14 cellular contexts compared by ENCODE assay signal in the genomic region with DNA sequence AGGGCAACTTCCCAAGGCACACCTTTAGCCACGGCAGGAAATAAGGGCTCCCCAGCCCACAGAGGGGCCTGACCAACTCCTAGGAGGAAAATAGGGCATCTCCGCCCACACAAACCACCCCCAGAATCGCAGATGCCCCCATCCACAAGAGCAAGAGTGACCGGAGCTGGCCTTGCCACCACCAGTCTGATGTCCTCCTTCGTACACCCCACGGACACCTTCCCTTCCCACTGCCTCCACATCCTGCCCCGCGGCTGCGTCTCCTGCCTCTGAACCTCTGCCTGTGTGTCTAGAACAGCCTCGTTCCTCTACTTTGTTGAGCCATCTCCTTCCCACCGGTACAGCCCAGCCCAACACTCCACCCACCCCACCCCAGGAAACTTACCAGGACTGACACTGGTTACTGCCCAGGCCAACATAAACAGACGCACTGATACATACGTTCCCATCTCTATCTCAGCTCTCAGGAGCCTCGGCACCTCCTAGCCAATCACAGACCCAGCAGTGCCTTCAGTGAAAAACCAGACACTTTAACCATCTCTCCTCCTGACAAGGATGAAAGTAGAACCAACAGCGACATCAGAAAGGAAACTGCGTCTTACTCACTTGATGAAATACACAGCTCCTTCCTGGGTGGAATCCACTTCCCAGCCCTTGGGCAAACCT. TPM values are rescaled to one million over a fixed set of nuclear protein-coding genes. Genes with fewer than 3 reads are reported as not detected.
DNase-seq lines count a peak whose midpoint lies in the region; ATAC-seq, FAIRE-seq and TF ChIP-seq lines count a peak whose summit lies in the region.
"Had no signal": no experiment of that assay in that cellular context is flagged by ENCODE, and none has a peak within 500 bp of the region (broad histone marks: within the 10 kb centered on the region; RNA-seq: fewer than 3 reads in every experiment).

No MANE protein-coding gene starts in this region.

- H2BK5ac ChIP-seq in IMR-90 (ENCODE audit: low read depth, low read length, poor library complexity, severe bottlenecking): no peak overlapping the region

- H3K4me3 ChIP-seq in IMR-90 (ENCODE audit: insufficient read depth, low read depth, low read length) (no peak overlapping the region), endothelial cell of umbilical vein (replicated peaks in 1 of 3; ENCODE audit: insufficient read depth in 1 of 3, low read depth in 1 of 3, low read length in 3 of 3) (no peak overlapping the region)
- H3K4me3 ChIP-seq: A549; BLaER1 treated with 17β-estradiol and CSF1 and Interleukin-3, amounts not matched to agents 10 nM and 100 nM; GM23338 had no signal

- H3K9me3 Mint-ChIP-seq in activated T-helper 17 cell treated with anti-CD3 and anti-CD28 coated beads, Interleukin-2, amount 50 U/mL, for 72 hours: no peaks in the 10 kb centered on the region
- no peaks in the 10 kb centered on the region for H3K9me3 Mint-ChIP-seq in Calu3 (ENCODE audit: low read depth, unreplicated experiment)
- H3K9me3 Mint-ChIP-seq: CD4-positive, alpha-beta T cell; GM23338; H9 had no signal

- WGBS in IMR-90 (ENCODE audit: extremely low coverage in 2 of 2, insufficient read length in 1 of 2), 2 experiments: 71% methylated on average over 6 of the region's 16 CpGs; no CpG with 5 or more reads in 1 of the 2 experiments

- no peaks in the 10 kb centered on the region for H3K36me3 ChIP-seq in IMR-90 (ENCODE audit: control insufficient read depth, insufficient read depth, low read length)
- H3K36me3 ChIP-seq in endothelial cell of umbilical vein (ENCODE audit: control insufficient read depth in 2 of 2, extremely low read depth in 1 of 2, insufficient read depth in 2 of 2, low read length in 2 of 2): no peaks in the 10 kb centered on the region
- H3K36me3 ChIP-seq: BLaER1 treated with 17β-estradiol and CSF1 and Interleukin-3, amounts not matched to agents 10 nM and 100 nM had no signal

- no peaks in the 10 kb centered on the region for H4K20me1 ChIP-seq in IMR-90 (ENCODE audit: insufficient read depth, low read length)
- H4K20me1 ChIP-seq in endothelial cell of umbilical vein (replicated peaks; ENCODE audit: control insufficient read depth, extremely low read depth, insufficient read depth, low read length): no peaks in the 10 kb centered on the region
- H4K20me1 ChIP-seq: BLaER1 treated with 17β-estradiol and CSF1 and Interleukin-3, amounts not matched to agents 10 nM and 100 nM had no signal

- TF ChIP-seq CTCF in IMR-90 (conservative IDR thresholded peaks at IDR 0.05; ENCODE audit: low read depth, low read length) (no peak), endothelial cell of umbilical vein (IDR thresholded peaks at IDR 0.05; ENCODE audit: extremely low read depth in 1 of 2, insufficient read depth in 1 of 2, low read depth in 1 of 2, low read length in 2 of 2) (no peak), Calu3 (IDR thresholded peaks at IDR 0.05; ENCODE audit: unreplicated experiment) (no peak)

- H3K79me1 ChIP-seq in IMR-90 (ENCODE audit: low read depth in 1 of 2, low read length in 2 of 2): no peaks in the 10 kb centered on the region

- ATAC-seq in IMR-90 (ENCODE audit: low read depth): no peak
- ATAC-seq in activated T-helper 17 cell treated with anti-CD3 and anti-CD28 coated beads, Interleukin-2, amount 50 U/mL, for 72 hours (replicated peaks): no peak
- ATAC-seq in left colon: no peak

- H3K9ac ChIP-seq in IMR-90 (ENCODE audit: low read depth, low read length) (no peak overlapping the region), endothelial cell of umbilical vein (replicated peaks; ENCODE audit: extremely low read depth, insufficient read depth, low read length) (no peak overlapping the region)

- DNase-seq in IMR-90 (no peak), endothelial cell of umbilical vein (ENCODE audit: low read depth, low spot score) (no peak), left colon (no peak), Calu3 (no peak), AG08395 (ENCODE audit: low spot score) (no peak), NCI-H2171 (lab: John Stamatoyannopoulos, UW) (no peak)
- DNase-seq: CD4-positive, alpha-beta T cell; DMS153; GF-D8 had no signal

- H3K27ac ChIP-seq in IMR-90 (ENCODE audit: insufficient read depth, low read length) (no peak overlapping the region), endothelial cell of umbilical vein (ENCODE audit: insufficient read depth, low read depth, low read length) (peak overlapping the region; percentile 18)
- H3K27ac ChIP-seq: A549; BLaER1 treated with 17β-estradiol and CSF1 and Interleukin-3, amounts not matched to agents 10 nM and 100 nM had no signal

- no peak overlapping the region for H3K4me3 Mint-ChIP-seq in activated T-helper 17 cell treated with anti-CD3 and anti-CD28 coated beads, Interleukin-2, amount 50 U/mL, for 72 hours
- H3K4me3 Mint-ChIP-seq in Calu3 (ENCODE audit: low read depth, unreplicated experiment): no peak overlapping the region
- H3K4me3 Mint-ChIP-seq: CD4-positive, alpha-beta T cell; GM23338; H9 had no signal

- no peaks in the 10 kb centered on the region for H3K36me3 Mint-ChIP-seq in activated T-helper 17 cell treated with anti-CD3 and anti-CD28 coated beads, Interleukin-2, amount 50 U/mL, for 72 hours (ENCODE audit: low read depth)
- H3K36me3 Mint-ChIP-seq in Calu3 (ENCODE audit: insufficient read depth, unreplicated experiment): peaks cover 19% of the 10 kb centered on the region

- H3K14ac ChIP-seq in IMR-90 (replicated peaks; ENCODE audit: low read depth, low read length): no peak overlapping the region

- H4K91ac ChIP-seq in IMR-90 (ENCODE audit: insufficient read depth, low read depth, low read length): no peak overlapping the region

- in situ Hi-C loops in IMR-90 (cut with MboI; ENCODE audit: low sequenced_read_pairs): loop anchor here (10.0 kb wide), 1 partner anchor 503 kb away; the partner anchor contains the start of gene SNRPE

- H3K27me3 ChIP-seq in IMR-90 (ENCODE audit: control insufficient read depth, insufficient read depth, low read length): peaks cover 36% of the 10 kb centered on the region
- no peaks in the 10 kb centered on the region for H3K27me3 ChIP-seq in endothelial cell of umbilical vein (ENCODE audit: control insufficient read depth in 2 of 2, insufficient read depth in 2 of 2, low read length in 2 of 2)
- H3K27me3 ChIP-seq: BLaER1 treated with 17β-estradiol and CSF1 and Interleukin-3, amounts not matched to agents 10 nM and 100 nM had no signal

- peaks cover 12% of the 10 kb centered on the region for H3K4me1 Mint-ChIP-seq in activated T-helper 17 cell treated with anti-CD3 and anti-CD28 coated beads, Interleukin-2, amount 50 U/mL, for 72 hours
- peaks cover 37% of the 10 kb centered on the region for H3K4me1 Mint-ChIP-seq in Calu3 (ENCODE audit: low read depth, unreplicated experiment)

- no peak overlapping the region for H4K5ac ChIP-seq in IMR-90 (ENCODE audit: low read depth, low read length)

- H3K9me3 ChIP-seq in IMR-90 (ENCODE audit: control insufficient read depth, insufficient read depth, low read length): no peaks in the 10 kb centered on the region
- H3K9me3 ChIP-seq in endothelial cell of umbilical vein (replicated peaks; ENCODE audit: control insufficient read depth, insufficient read depth, low read length): no peaks in the 10 kb centered on the region
- H3K9me3 ChIP-seq: A549; BLaER1 treated with 17β-estradiol and CSF1 and Interleukin-3, amounts not matched to agents 10 nM and 100 nM had no signal

- H2AK5ac ChIP-seq in IMR-90 (ENCODE audit: low read depth, low read length): no peak overlapping the region

- H3K4me2 ChIP-seq in IMR-90 (ENCODE audit: low read depth, low read length) (no peak overlapping the region), endothelial cell of umbilical vein (ENCODE audit: insufficient read depth, low read length) (peak overlapping the region; percentile 7)
- H3K4me2 ChIP-seq: A549; BLaER1 treated with 17β-estradiol and CSF1 and Interleukin-3, amounts not matched to agents 10 nM and 100 nM; GM23338 had no signal

- H3K27ac Mint-ChIP-seq in activated T-helper 17 cell treated with anti-CD3 and anti-CD28 coated beads, Interleukin-2, amount 50 U/mL, for 72 hours: peak overlapping the region; percentile 4
- no peak overlapping the region for H3K27ac Mint-ChIP-seq in Calu3 (ENCODE audit: unreplicated experiment)
- H3K27ac Mint-ChIP-seq: CD4-positive, alpha-beta T cell; GM23338; H9 had no signal

- H2BK15ac ChIP-seq in IMR-90 (ENCODE audit: low read depth, low read length): no peak overlapping the region

- no peak for TF ChIP-seq POLR2A in IMR-90 (IDR thresholded peaks at IDR 0.05; ENCODE audit: low read depth, low read length)
- no peak for TF ChIP-seq POLR2A in endothelial cell of umbilical vein (IDR thresholded peaks at IDR 0.05; ENCODE audit: low read depth, low read length)

- no peak overlapping the region for H3K4ac ChIP-seq in IMR-90 (ENCODE audit: low read depth, low read length)

- H3K9me1 ChIP-seq in IMR-90 (ENCODE audit: insufficient read depth, low read length) (no peaks in the 10 kb centered on the region), endothelial cell of umbilical vein (replicated peaks; ENCODE audit: control insufficient read depth, extremely low read depth, insufficient read depth, low read length) (no peaks in the 10 kb centered on the region)

- TF ChIP-seq RAD21 in IMR-90 (IDR thresholded peaks at IDR 0.05; ENCODE audit: low read length): no peak

- H3K27me3 Mint-ChIP-seq in activated T-helper 17 cell treated with anti-CD3 and anti-CD28 coated beads, Interleukin-2, amount 50 U/mL, for 72 hours: peaks cover 3% of the 10 kb centered on the region
- no peaks in the 10 kb centered on the region for H3K27me3 Mint-ChIP-seq in Calu3 (ENCODE audit: unreplicated experiment)
- H3K27me3 Mint-ChIP-seq: CD4-positive, alpha-beta T cell had no signal

- no peak overlapping the region for H2AK9ac ChIP-seq in IMR-90 (replicated peaks; ENCODE audit: low read depth, low read length, poor library complexity)

- H3K79me2 ChIP-seq in endothelial cell of umbilical vein (ENCODE audit: control insufficient read depth, insufficient read depth, low read length): no peaks in the 10 kb centered on the region

- POLR2A ChIA-PET in IMR-90 (lab: Charles Lee; ENCODE audit: unreplicated experiment) (no interaction called here), endothelial cell of umbilical vein (lab: Charles Lee) (interaction anchor here (1.4 kb wide), 1 partner anchor 31 kb away, joined by 3 read pairs; no protein-coding TSS in a partner anchor)

- H2BK20ac ChIP-seq in IMR-90 (ENCODE audit: low read depth, low read length): no peak overlapping the region

- no peak overlapping the region for H4K8ac ChIP-seq in IMR-90 (ENCODE audit: low read depth in 2 of 2, low read length in 2 of 2)

- intact Hi-C loops in IMR-90 (cut with micrococcal nuclease): no loop called here
- intact Hi-C loops in endothelial cell of umbilical vein (cut with micrococcal nuclease): no loop called here
- intact Hi-C loops in left colon (cut with DNase I, micrococcal nuclease): loop anchor here (5.0 to 10.0 kb wide), 3 partner anchors 103 to 205 kb away; partner anchors contain the start of gene REN (in 1 of the 2)
- intact Hi-C loops in Calu3 (cut with micrococcal nuclease; ENCODE audit: unreplicated experiment): no loop called here

- H2BK120ac ChIP-seq in IMR-90 (ENCODE audit: low read depth, low read length): no peak overlapping the region

- BruUV-seq in IMR-90 (replicated peaks; lab: Mats Ljungman, UMichigan): no TSS peak
- BruUV-seq in endothelial cell of umbilical vein (replicated peaks; lab: Mats Ljungman, UMichigan): no TSS peak
- no TSS peak for BruUV-seq in Calu3 (replicated peaks; lab: Mats Ljungman, UMichigan)

- peaks cover 4% of the 10 kb centered on the region for H3K4me1 ChIP-seq in IMR-90 (ENCODE audit: control insufficient read depth, insufficient read depth, low read length)
- peaks cover 30% of the 10 kb centered on the region for H3K4me1 ChIP-seq in endothelial cell of umbilical vein (ENCODE audit: control insufficient read depth, extremely low read depth, insufficient read depth, low read length)

- no peak overlapping the region for H3K18ac ChIP-seq in IMR-90 (ENCODE audit: low read depth, low read length)

- H3K23ac ChIP-seq in IMR-90 (ENCODE audit: low read depth, low read length): no peak overlapping the region

- dilution Hi-C loops in IMR-90 (cut with HindIII; ENCODE audit: low sequenced_read_pairs, unreplicated experiment) (no loop called here), endothelial cell of umbilical vein (cut with MboI; ENCODE audit: extremely low pct_ligation_motif_present, low sequenced_read_pairs) (no loop called here)

- H2AFZ ChIP-seq in IMR-90 (replicated peaks; ENCODE audit: low read length, poor library complexity) (peak overlapping the region; percentile 2), endothelial cell of umbilical vein (ENCODE audit: low read depth, low read length) (no peak overlapping the region)
- H2AFZ ChIP-seq: GM23338 had no signal

- no peak for FAIRE-seq in endothelial cell of umbilical vein (lab: Jason Lieb, UNC)
- FAIRE-seq: A549 had no signal

- no peak overlapping the region for H3K56ac ChIP-seq in IMR-90 (ENCODE audit: extremely low read depth, insufficient read depth, low read length)

- CTCF ChIA-PET in IMR-90 (lab: Yijun Ruan, JAX): interaction anchor here (0.7 kb wide), 1 partner anchor 160 kb away, joined by 3 read pairs; no protein-coding TSS in a partner anchor
- CTCF ChIA-PET in endothelial cell of umbilical vein (lab: Charles Lee): interaction anchor here (0.8 to 6.2 kb wide), 10 partner anchors 10 to 205 kb away, joined by 3 to 81 read pairs (median 4); partner anchors contain the start of gene GOLT1A
- CTCF ChIA-PET in Calu3 (lab: Charles Lee): interaction anchor here (1.2 to 1.4 kb wide), 2 partner anchors 31 to 109 kb away, joined by 5 to 6 read pairs; no protein-coding TSS in a partner anchor

RNA-seq across cellular contexts. Expression of gene PLEKHA6, which starts 7.6 kb away (rescaled TPM):
- total RNA-seq in IMR-90 (2012; rRNA removed) (5.0 and 8.2 TPM in 2 replicates), endothelial cell of umbilical vein (11.5 and 15.0 TPM in 2 replicates), left colon (100 to 1,000 TPM; 110 to 131 TPM), Calu3 (2022) (94.9 and 101 TPM in 2 replicates)
- polyA plus RNA-seq in IMR-90 (2012; rRNA removed) (19.9 and 20.6 TPM in 2 replicates), endothelial cell of umbilical vein (2.1 and 2.4 TPM in 2 replicates)
- polyA plus RNA-seq in IMR-90 (2012; cell fraction: cytosol; rRNA removed): 10.7 and 13.6 TPM in 2 replicates
- polyA plus RNA-seq in IMR-90 (2012; cell fraction: nucleus; rRNA removed; ENCODE audit: low replicate concordance): 59.8 and 70.3 TPM in 2 replicates
- total RNA-seq in activated T-helper 17 cell treated with anti-CD3 and anti-CD28 coated beads, Interleukin-2, amount 50 U/mL, for 72 hours: 1 to 10 TPM in 1 of 2 donors, under 1 TPM in 1; 0.37 to 1.3 TPM
- 2.5 and 3.3 TPM in 2 replicates for polyA plus RNA-seq in endothelial cell of umbilical vein (2011; cell fraction: cytosol; rRNA removed)
- polyA plus RNA-seq in endothelial cell of umbilical vein (2011; cell fraction: nucleus; rRNA removed): 9.7 and 12.6 TPM in 2 replicates
- polyA plus RNA-seq in endothelial cell of umbilical vein (2012): 2.6 and 4.6 TPM in 2 replicates
- 3.9 and 4.1 TPM in 2 replicates for polyA minus RNA-seq in endothelial cell of umbilical vein
- polyA minus RNA-seq in endothelial cell of umbilical vein (2011; cell fraction: cytosol; rRNA and poly(A)+ RNA removed): 8.0 TPM
- polyA minus RNA-seq in endothelial cell of umbilical vein (2011; cell fraction: nucleus; rRNA and poly(A)+ RNA removed): 6.6 and 8.8 TPM in 2 replicates

RNA-seq across cellular contexts. Expression of gene PPP1R15B, which starts 44.3 kb away (rescaled TPM):
- total RNA-seq in IMR-90 (2012; rRNA removed): 14.9 and 20.3 TPM in 2 replicates
- 14.4 and 15.0 TPM in 2 replicates for polyA plus RNA-seq in IMR-90 (2012; rRNA removed)
- 8.7 and 10.7 TPM in 2 replicates for polyA plus RNA-seq in IMR-90 (2012; cell fraction: cytosol; rRNA removed)
- polyA plus RNA-seq in IMR-90 (2012; cell fraction: nucleus; rRNA removed; ENCODE audit: low replicate concordance): 6.9 and 17.1 TPM in 2 replicates
- total RNA-seq in activated T-helper 17 cell treated with anti-CD3 and anti-CD28 coated beads, Interleukin-2, amount 50 U/mL, for 72 hours: 10 to 100 TPM; 63.9 to 71.6 TPM
- total RNA-seq in endothelial cell of umbilical vein: 39.8 and 41.7 TPM in 2 replicates
- 15.4 and 16.8 TPM in 2 replicates for polyA plus RNA-seq in endothelial cell of umbilical vein
- polyA plus RNA-seq in endothelial cell of umbilical vein (2011; cell fraction: cytosol; rRNA removed): 17.9 and 19.4 TPM in 2 replicates
- 19.4 and 23.4 TPM in 2 replicates for polyA plus RNA-seq in endothelial cell of umbilical vein (2011; cell fraction: nucleus; rRNA removed)
- 13.3 and 19.0 TPM in 2 replicates for polyA plus RNA-seq in endothelial cell of umbilical vein (2012)
- polyA minus RNA-seq in endothelial cell of umbilical vein: 38.0 and 39.1 TPM in 2 replicates
- polyA minus RNA-seq in endothelial cell of umbilical vein (2011; cell fraction: cytosol; rRNA and poly(A)+ RNA removed): 107 TPM
- 47.6 and 55.9 TPM in 2 replicates for polyA minus RNA-seq in endothelial cell of umbilical vein (2011; cell fraction: nucleus; rRNA and poly(A)+ RNA removed)
- 10 to 100 TPM; 61.4 to 72.2 TPM for total RNA-seq in left colon
- total RNA-seq in Calu3 (2022): 65.2 and 68.8 TPM in 2 replicates

Comparison
In these comparisons a context has a peak if more than half of its experiments do, and no peak if none do; other contexts are left out.
1. intact Hi-C loops: an anchor here in left colon (5.0 to 10.0 kb wide); none called in IMR-90, endothelial cell of umbilical vein and Calu3.